ENCODE assay signal across 8 cellular contexts in genomic region chr6:106087548-106088325, GRCh38. TPM values are rescaled to one million over a fixed set of nuclear protein-coding genes. Genes with fewer than 3 reads are reported as not detected.
DNase-seq lines count a peak whose midpoint lies in the region; ATAC-seq and TF ChIP-seq lines count a peak whose summit lies in the region.

No MANE protein-coding gene starts in this region.

- H3K4me3 ChIP-seq in ovary: peak overlapping the region; percentile 51

- H3K27me3 ChIP-seq in ovary: no peaks in the 10 kb centered on the region

- no peaks in the 10 kb centered on the region for H3K36me3 ChIP-seq in ovary

- no peak for TF ChIP-seq EP300 in ovary (IDR thresholded peaks at IDR 0.05)

- in situ Hi-C loops in G401 (cut with HindIII; ENCODE audit: low sequenced_read_pairs): no loop called here

- DNase-seq in G401 (ENCODE audit: low spot score) (peak; percentile 55), RPMI8226 (peak; percentile 42), fibroblast of gingiva (ENCODE audit: low read depth) (peak; percentile 77), ovary (peak in 3 of 5 donors; percentile 27 to 32 (median 29)), NCI-H1105 treated with DMSO at 0.1 percent for 48 hours (lab: John Stamatoyannopoulos, UW) (no peak)
- no peak for DNase-seq in stimulated activated CD4-positive, alpha-beta T cell treated with anti-CD3 and anti-CD28 coated beads, Interleukin-2, amount 100 ng/mL, for 24 hours
- DNase-seq in activated naive CD4-positive, alpha-beta T cell treated with anti-CD3 and anti-CD28 coated beads, Interleukin-2, amount 50 U/mL, for 16 hours: no peak

- no peaks in the 10 kb centered on the region for H3K9me3 ChIP-seq in ovary

- H3K4me1 ChIP-seq in ovary (ENCODE audit: insufficient read depth): peaks cover 2% of the 10 kb centered on the region

- TF ChIP-seq POLR2A in ovary (IDR thresholded peaks at IDR 0.05): no peak

- WGBS in ovary, 3 donors: 14 to 19% (median 15%) methylated on average over 13 of the region's 13 CpGs

- ATAC-seq in GM18511 (IDR thresholded peaks at IDR 0.05; ENCODE audit: unreplicated experiment): no peak

- H3K27ac ChIP-seq in ovary: peak overlapping the region; percentile 2 to 59

- intact Hi-C loops in ovary (cut with DNase I): loop anchor here in 3 of 4 donors (10.0 kb wide), 4 partner anchors 93 to 603 kb away; no protein-coding TSS in a partner anchor

- TF ChIP-seq CTCF in ovary (IDR thresholded peaks at IDR 0.05): no peak

RNA-seq across cellular contexts. Expression of gene PRDM1, which starts 1.6 kb away (rescaled TPM):
- not detected in 2 replicates for total RNA-seq in G401 (2014; rRNA removed; shearing (Covaris generic))
- total RNA-seq in ovary: 10 to 100 TPM in 1 of 7 donors, 1 to 10 TPM in 6; 3.5 to 10.6 (median 4.4) TPM
- polyA plus RNA-seq in ovary: 1 to 10 TPM; 2.7 to 7.2 TPM

Comparison
In these comparisons a context has a peak if more than half of its experiments do, and no peak if none do; other contexts are left out.
1. DNase-seq: peak in G401 (single experiment), RPMI8226 (single experiment), fibroblast of gingiva (single experiment) and ovary (3 of 5); none in stimulated activated CD4-positive, alpha-beta T cell treated with anti-CD3 and anti-CD28 coated beads, Interleukin-2, amount 100 ng/mL, for 24 hours (0 of 2), NCI-H1105 treated with DMSO at 0.1 percent for 48 hours (single experiment) and activated naive CD4-positive, alpha-beta T cell treated with anti-CD3 and anti-CD28 coated beads, Interleukin-2, amount 50 U/mL, for 16 hours (single experiment).